ENCODE assay signal across 9 cellular contexts in the genomic region with DNA sequence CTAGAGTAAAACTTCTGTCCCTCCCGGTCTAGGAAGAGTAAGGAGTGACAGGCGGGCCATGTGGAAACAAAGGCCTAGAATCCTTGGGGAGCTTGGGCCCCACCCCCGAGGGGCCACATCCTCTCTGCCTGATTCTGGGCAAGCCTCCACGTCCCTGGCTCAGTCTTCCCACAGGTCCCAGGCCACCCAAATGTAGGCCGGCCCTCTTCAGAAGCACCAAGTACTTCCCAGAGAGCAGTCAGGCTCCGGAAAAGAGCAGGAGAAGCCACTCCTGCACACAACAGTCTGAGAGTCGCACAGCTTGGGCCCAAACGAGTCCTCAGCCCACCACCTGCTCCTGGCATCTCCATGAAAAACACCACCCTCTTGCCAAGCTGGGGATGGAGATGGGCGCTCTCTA. TPM values are rescaled to one million over a fixed set of nuclear protein-coding genes. Genes with fewer than 3 reads are reported as not detected.
DNase-seq lines count a peak whose midpoint lies in the region; ATAC-seq and TF ChIP-seq lines count a peak whose summit lies in the region.
"Had no signal": no experiment of that assay in that cellular context is flagged by ENCODE, and none has a peak within 500 bp of the region (broad histone marks: within the 10 kb centered on the region; RNA-seq: fewer than 3 reads in every experiment).

No MANE protein-coding gene starts in this region.

- H3K36me3 Mint-ChIP-seq in activated naive CD4-positive, alpha-beta T cell treated with anti-CD3 and anti-CD28 coated beads, Interleukin-2, amount 50 U/mL, for 24 hours, result peaks cover 12% of the 10 kb centered on the region
- peaks cover 8% of the 10 kb centered on the region for H3K36me3 Mint-ChIP-seq in chondrocyte (ENCODE audit: low read depth)
- peaks cover 0 to 36% (median 18%) of the 10 kb centered on the region in 5 donors for H3K36me3 Mint-ChIP-seq in naive thymus-derived CD4-positive, alpha-beta T cell

- ATAC-seq in naive thymus-derived CD4-positive, alpha-beta T cell, result no peak
- ATAC-seq in aorta (ENCODE audit: low FRiP score), result no peak

- WGBS in aorta, 2 donors, result 5 to 7% methylated on average over 9 of the region's 9 CpGs

- peaks cover 0 to 3% (median 3%) of the 10 kb centered on the region in 3 experiments for H3K36me3 ChIP-seq in naive thymus-derived CD4-positive, alpha-beta T cell (ENCODE audit: control insufficient read depth in 2 of 3, insufficient read depth in 3 of 3, low read length in 3 of 3)
- H3K36me3 ChIP-seq in aorta (ENCODE audit: control insufficient read depth in 1 of 2, insufficient read depth in 2 of 2, low read length in 1 of 2), result no peaks in the 10 kb centered on the region

- H3K9me3 ChIP-seq in naive thymus-derived CD4-positive, alpha-beta T cell (ENCODE audit: control insufficient read depth in 2 of 3, low read length in 3 of 3), result no peaks in the 10 kb centered on the region
- H3K9me3 ChIP-seq in aorta (ENCODE audit: control insufficient read depth, low read length), result no peaks in the 10 kb centered on the region

- peaks cover 84% of the 10 kb centered on the region for H3K4me1 Mint-ChIP-seq in activated naive CD4-positive, alpha-beta T cell treated with anti-CD3 and anti-CD28 coated beads, Interleukin-2, amount 50 U/mL, for 24 hours
- peaks cover 60% of the 10 kb centered on the region for H3K4me1 Mint-ChIP-seq in chondrocyte (ENCODE audit: low read depth)
- peaks cover 66 to 91% (median 79%) of the 10 kb centered on the region in 7 donors for H3K4me1 Mint-ChIP-seq in naive thymus-derived CD4-positive, alpha-beta T cell

- peak overlapping the region; percentile 79 for H3K4me3 Mint-ChIP-seq in activated naive CD4-positive, alpha-beta T cell treated with anti-CD3 and anti-CD28 coated beads, Interleukin-2, amount 50 U/mL, for 24 hours
- no peak overlapping the region for H3K4me3 Mint-ChIP-seq in chondrocyte (ENCODE audit: unreplicated experiment)
- peak overlapping the region; percentile 70 to 91 (median 81) for H3K4me3 Mint-ChIP-seq in naive thymus-derived CD4-positive, alpha-beta T cell

- H3K27ac Mint-ChIP-seq in activated naive CD4-positive, alpha-beta T cell treated with anti-CD3 and anti-CD28 coated beads, Interleukin-2, amount 50 U/mL, for 24 hours, result peak overlapping the region; percentile 95
- peak overlapping the region; percentile 94 for H3K27ac Mint-ChIP-seq in chondrocyte (ENCODE audit: unreplicated experiment)
- peak overlapping the region; percentile 91 to 98 (median 96) for H3K27ac Mint-ChIP-seq in naive thymus-derived CD4-positive, alpha-beta T cell

- no peaks in the 10 kb centered on the region for H3K27me3 ChIP-seq in naive thymus-derived CD4-positive, alpha-beta T cell (ENCODE audit: control insufficient read depth in 2 of 2, insufficient read depth in 2 of 2, low read length in 2 of 2)
- H3K27me3 ChIP-seq in aorta (ENCODE audit: control insufficient read depth in 1 of 2, insufficient read depth in 2 of 2, low read length in 1 of 2), result no peaks in the 10 kb centered on the region

- no peak for TF ChIP-seq CTCF in chondrocyte (IDR thresholded peaks at IDR 0.05)

- H3K4me1 ChIP-seq in naive thymus-derived CD4-positive, alpha-beta T cell (ENCODE audit: control insufficient read depth in 2 of 2, insufficient read depth in 2 of 2, low read length in 2 of 2), result peaks cover 86 to 98% of the 10 kb centered on the region in 2 donors
- no peaks in the 10 kb centered on the region for H3K4me1 ChIP-seq in aorta (ENCODE audit: control insufficient read depth in 1 of 2, insufficient read depth in 2 of 2, low read length in 2 of 2)

- H3K9me3 Mint-ChIP-seq in activated naive CD4-positive, alpha-beta T cell treated with anti-CD3 and anti-CD28 coated beads, Interleukin-2, amount 50 U/mL, for 24 hours, result no peaks in the 10 kb centered on the region
- peaks cover 4% of the 10 kb centered on the region for H3K9me3 Mint-ChIP-seq in chondrocyte (ENCODE audit: low read depth)
- peaks cover 0 to 5% (median 0%) of the 10 kb centered on the region in 11 donors for H3K9me3 Mint-ChIP-seq in naive thymus-derived CD4-positive, alpha-beta T cell

- peak overlapping the region; percentile 45 for H3K4me3 ChIP-seq in naive thymus-derived CD4-positive, alpha-beta T cell (ENCODE audit: low read length)
- no peak overlapping the region for H3K4me3 ChIP-seq in aorta (ENCODE audit: low read length in 2 of 2)

- no peak for DNase-seq in activated naive CD4-positive, alpha-beta T cell treated with anti-CD3 and anti-CD28 coated beads, Interleukin-2, amount 50 U/mL, for 16 hours
- DNase-seq in chondrocyte (ENCODE audit: low spot score) (no peak), aorta (no peak), Kasumi-1 (lab: John Stamatoyannopoulos, UW) (no peak), NCI-H69 (lab: John Stamatoyannopoulos, UW) (no peak), superior temporal gyrus (ENCODE audit: extremely low spot score) (no peak)
- no peak for DNase-seq in naive thymus-derived CD4-positive, alpha-beta T cell
- DNase-seq: AML-193 had no signal

- peak overlapping the region; percentile 76 for H3K27ac ChIP-seq in naive thymus-derived CD4-positive, alpha-beta T cell (ENCODE audit: low read depth, low read length)
- H3K27ac ChIP-seq in aorta (ENCODE audit: low read depth in 1 of 2, low read length in 2 of 2), result peak overlapping the region; percentile 90 to 96

- intact Hi-C loops in naive thymus-derived CD4-positive, alpha-beta T cell (cut with micrococcal nuclease), result no loop called here
- intact Hi-C loops in aorta (cut with DNase I), result no loop called here

- CTCF ChIA-PET in naive thymus-derived CD4-positive, alpha-beta T cell (lab: Charles Lee), result interaction anchor here (14.9 to 29.8 kb wide), 2 partner anchors 12 to 23 kb away, joined by 280 to 945 read pairs; a partner anchor contains a TSS

- POLR2A ChIA-PET in naive thymus-derived CD4-positive, alpha-beta T cell (lab: Charles Lee), result interaction anchor here (0.5 to 29.3 kb wide), 9 partner anchors 11 to 259 kb away, joined by 3 to 1324 read pairs (median 4); a partner anchor contains a TSS

- H3K27me3 Mint-ChIP-seq in activated naive CD4-positive, alpha-beta T cell treated with anti-CD3 and anti-CD28 coated beads, Interleukin-2, amount 50 U/mL, for 24 hours, result no peaks in the 10 kb centered on the region
- no peaks in the 10 kb centered on the region for H3K27me3 Mint-ChIP-seq in chondrocyte (ENCODE audit: low read depth)
- H3K27me3 Mint-ChIP-seq in naive thymus-derived CD4-positive, alpha-beta T cell, result no peaks in the 10 kb centered on the region

RNA-seq across cellular contexts. Expression of a gene that starts 15.5 kb away (rescaled TPM):
- 78.9 to 129 TPM (median 111 TPM) in 3 replicates for total RNA-seq in chondrocyte
- total RNA-seq in naive thymus-derived CD4-positive, alpha-beta T cell, result 100 to 1,000 TPM; 124 to 263 (median 208) TPM
- polyA plus RNA-seq in naive thymus-derived CD4-positive, alpha-beta T cell, result 100 to 1,000 TPM; 102 to 141 TPM
- 100 to 1,000 TPM in 1 of 2 donors, 10 to 100 TPM in 1; 61.8 to 122 TPM for total RNA-seq in aorta
- 10 to 100 TPM; 14.4 to 28.8 TPM for polyA plus RNA-seq in aorta

RNA-seq across cellular contexts. Expression of a gene that starts 18.5 kb away (rescaled TPM):
- total RNA-seq in chondrocyte, result 0.17 to 0.46 TPM (median 0.35 TPM) in 3 replicates
- total RNA-seq in naive thymus-derived CD4-positive, alpha-beta T cell, result 1 to 10 TPM in 4 of 5 experiments, under 1 TPM in 1; 0.22 to 9.2 (median 8.1) TPM
- polyA plus RNA-seq in naive thymus-derived CD4-positive, alpha-beta T cell, result under 1 TPM; 0.27 to 0.47 TPM
- 1 to 10 TPM in 1 of 2 donors, under 1 TPM in 1; 0.29 to 1.2 TPM for total RNA-seq in aorta
- polyA plus RNA-seq in aorta, result 1 to 10 TPM in 1 of 2 donors, under 1 TPM in 1; 0.56 to 6.0 TPM

RNA-seq across cellular contexts. Expression of a gene that starts 52.6 kb away (rescaled TPM):
- total RNA-seq in chondrocyte (19.5 to 26.4 TPM (median 20.4 TPM) in 3 replicates), aorta (10 to 100 TPM; 14.5 to 18.0 TPM)
- 10 to 100 TPM; 25.7 to 46.4 (median 38.0) TPM for total RNA-seq in naive thymus-derived CD4-positive, alpha-beta T cell
- polyA plus RNA-seq in naive thymus-derived CD4-positive, alpha-beta T cell, result 10 to 100 TPM; 33.8 to 54.9 TPM
- polyA plus RNA-seq in aorta, result 10 to 100 TPM in 1 of 2 donors, 1 to 10 TPM in 1; 9.1 to 18.8 TPM

RNA-seq across cellular contexts. Expression of a gene that starts 54.1 kb away (rescaled TPM):
- total RNA-seq in chondrocyte (15.2 to 21.9 TPM (median 16.3 TPM) in 3 replicates), aorta (10 to 100 TPM; 19.6 to 20.6 TPM)
- total RNA-seq in naive thymus-derived CD4-positive, alpha-beta T cell, result 100 to 1,000 TPM in 1 of 5 experiments, 10 to 100 TPM in 4; 30.6 to 105 (median 36.2) TPM
- polyA plus RNA-seq in naive thymus-derived CD4-positive, alpha-beta T cell, result 1 to 10 TPM; 3.4 to 5.2 TPM
- 10 to 100 TPM in 1 of 2 donors, 1 to 10 TPM in 1; 7.0 to 34.9 TPM for polyA plus RNA-seq in aorta

RNA-seq across cellular contexts. Expression of a gene that starts 59.9 kb away (rescaled TPM):
- 11.3 to 17.8 TPM (median 13.4 TPM) in 3 replicates for total RNA-seq in chondrocyte
- total RNA-seq in naive thymus-derived CD4-positive, alpha-beta T cell, result 100 to 1,000 TPM in 2 of 5 experiments, 10 to 100 TPM in 3; 75.2 to 130 (median 84.3) TPM
- polyA plus RNA-seq in naive thymus-derived CD4-positive, alpha-beta T cell, result 10 to 100 TPM; 40.7 to 63.0 TPM
- total RNA-seq in aorta, result 10 to 100 TPM; 10.7 to 11.5 TPM
- 10 to 100 TPM in 1 of 2 donors, 1 to 10 TPM in 1; 5.4 to 29.6 TPM for polyA plus RNA-seq in aorta
